ENCODE assay signal across 9 cellular contexts in genomic region chr22:36286096-36286957, GRCh38. TPM values are rescaled to one million over a fixed set of nuclear protein-coding genes. Genes with fewer than 3 reads are reported as not detected.
A peak's percentile ranks its signal among the peaks of the same experiment; 100 is the strongest.
DNase-seq lines count a peak whose midpoint lies in the region; ATAC-seq, FAIRE-seq and TF ChIP-seq lines count a peak whose summit lies in the region.
"Had no signal": no experiment of that assay in that cellular context is flagged by ENCODE, and none has a peak within 500 bp of the region (broad histone marks: within the 10 kb centered on the region; RNA-seq: fewer than 3 reads in every experiment).

No MANE protein-coding gene starts in this region.

- no peaks in the 10 kb centered on the region for H3K27me3 ChIP-seq in bronchial epithelial cell (ENCODE audit: control insufficient read depth, insufficient read depth, low read length)
- H3K27me3 ChIP-seq: BLaER1 treated with 17β-estradiol and CSF1 and Interleukin-3, amounts not matched to agents 10 nM and 100 nM had no signal

- H3K36me3 ChIP-seq in bronchial epithelial cell (ENCODE audit: control insufficient read depth, insufficient read depth, low read length) (peaks cover 59% of the 10 kb centered on the region), kidney (ENCODE audit: control insufficient read depth in 1 of 2, insufficient read depth in 2 of 2, low read length in 2 of 2) (peaks cover 57 to 65% of the 10 kb centered on the region in 2 donors)

- no peak for ATAC-seq in HG03342 (IDR thresholded peaks at IDR 0.05; ENCODE audit: unreplicated experiment)

- TF ChIP-seq CTCF in WI38 (IDR thresholded peaks at IDR 0.05; ENCODE audit: low read depth, low read length), result peak; percentile 91
- TF ChIP-seq CTCF in bronchial epithelial cell (IDR thresholded peaks at IDR 0.05; ENCODE audit: insufficient read depth, low read length, severe bottlenecking), result peak; percentile 96
- peak; percentile 75 for TF ChIP-seq CTCF in kidney (IDR thresholded peaks at IDR 0.05; ENCODE audit: borderline replicate concordance, extremely low read depth, insufficient read depth)

- H3K4me3 ChIP-seq in WI38 (ENCODE audit: low read depth, low read length) (no peak overlapping the region), bronchial epithelial cell (ENCODE audit: low read depth, low read length) (no peak overlapping the region), kidney (ENCODE audit: low read length in 2 of 2) (no peak overlapping the region)
- H3K4me3 ChIP-seq: BLaER1 treated with 17β-estradiol and CSF1 and Interleukin-3, amounts not matched to agents 10 nM and 100 nM had no signal

- H3K9ac ChIP-seq in kidney (ENCODE audit: low read length in 2 of 2), result no peak overlapping the region

- no peaks in the 10 kb centered on the region for H3K9me3 ChIP-seq in kidney (ENCODE audit: control insufficient read depth in 1 of 2, low read length in 2 of 2)

- peak overlapping the region in 1 of 2 donors; percentile 25 for H3K27ac ChIP-seq in kidney (ENCODE audit: low read depth in 2 of 2, low read length in 2 of 2)

- FAIRE-seq in bronchial epithelial cell (lab: Jason Lieb, UNC) (no peak), kidney (lab: Jason Lieb, UNC) (no peak)

- peak; percentile 19 for DNase-seq in DMS79 treated with DMSO at 0.1 percent for 48 hours (lab: John Stamatoyannopoulos, UW)
- DNase-seq in DMS79 (lab: John Stamatoyannopoulos, UW), result no peak
- DNase-seq in NCI-H2107 treated with DMSO at 0.1 percent for 48 hours (lab: John Stamatoyannopoulos, UW; ENCODE audit: unreplicated experiment), result peak; percentile 39
- peak; percentile 44 for DNase-seq in bronchial epithelial cell (ENCODE audit: low read depth)
- peak; percentile 86 for DNase-seq in kidney
- DNase-seq in stimulated activated CD4-positive, alpha-beta T cell treated with anti-CD3 and anti-CD28 coated beads, Interleukin-15, amount 100 ng/mL, for 24 hours, result peak; percentile 81

- intact Hi-C loops in kidney (cut with DNase I), result no loop called here

- no peaks in the 10 kb centered on the region for H3K4me1 ChIP-seq in kidney (ENCODE audit: control insufficient read depth in 1 of 2, insufficient read depth in 1 of 2, low read depth in 1 of 2, low read length in 2 of 2)

RNA-seq across cellular contexts. Expression of gene APOL1, which starts 33.4 kb away (rescaled TPM):
- 1.8 and 3.1 TPM in 2 replicates for total RNA-seq in bronchial epithelial cell
- total RNA-seq in kidney, result 160 TPM
- 51.8 TPM for polyA plus RNA-seq in kidney (ENCODE audit: insufficient read depth, low read depth, low replicate concordance)

RNA-seq across cellular contexts. Expression of gene APOL2, which starts 47.0 kb away (rescaled TPM):
- 7.1 and 13.4 TPM in 2 replicates for total RNA-seq in bronchial epithelial cell
- total RNA-seq in kidney, result 48.8 TPM
- polyA plus RNA-seq in kidney (ENCODE audit: insufficient read depth, low read depth, low replicate concordance), result 34.8 TPM

Comparison
In these comparisons a context has a peak if more than half of its experiments do, and no peak if none do; other contexts are left out.
1. RNA of gene APOL1, which starts 33.4 kb away (total RNA-seq): 160 TPM in kidney (single experiment); 1.8 to 3.1 TPM in bronchial epithelial cell; every median in the first group is over 10 times any median in the second.
2. Peak in every context shown above with its lines, with median percentiles within 50 percentile points of each other: CTCF ChIP-seq.